ENCODE assay signal across 17 cellular contexts in genomic region chr9:16105576-16105975, GRCh38.
"Had no signal": no experiment of that assay in that cellular context is flagged by ENCODE, and none has a peak within 500 bp of the region (broad histone marks: within the 10 kb centered on the region; RNA-seq: fewer than 3 reads in every experiment).

No MANE protein-coding gene starts in this region.

- H3K4me3 Mint-ChIP-seq: activated CD4-positive, alpha-beta memory T cell treated with anti-CD3 and anti-CD28 coated beads for 36 hours; activated naive CD8-positive, alpha-beta T cell; activated T-cell treated with anti-CD3 and anti-CD28 coated beads, Interleukin-2, amount 50 U/mL, for 4 hours; dendritic cell treated with granulocyte-macrophage colony-stimulating factor and Interleukin-4, amounts not matched to agents 40 ng/mL and 50 ng/mL, for 4 days; stimulated activated naive CD8-positive, alpha-beta T cell treated with anti-CD3 and anti-CD28 coated beads, Interleukin-15, Interleukin-2, amounts not matched to agents 100 ng/mL and 50 ng/mL, for 24 hours; T-helper 2 cell treated with Interferon-gamma antibody and Interleukin-4, amounts not matched to agents 5 μg/mL and 100 μg/mL, for 36 hours had no signal

- FAIRE-seq: pancreas, urothelium cell line had no signal

- H3K9me3 Mint-ChIP-seq: activated CD4-positive, alpha-beta memory T cell treated with anti-CD3 and anti-CD28 coated beads for 36 hours; activated T-cell treated with anti-CD3 and anti-CD28 coated beads, Interleukin-2, amount 50 U/mL, for 4 hours; dendritic cell treated with granulocyte-macrophage colony-stimulating factor and Interleukin-4, amounts not matched to agents 40 ng/mL and 50 ng/mL, for 4 days; stimulated activated naive CD8-positive, alpha-beta T cell treated with anti-CD3 and anti-CD28 coated beads, Interleukin-15, Interleukin-2, amounts not matched to agents 100 ng/mL and 50 ng/mL, for 24 hours; T-helper 2 cell treated with Interferon-gamma antibody and Interleukin-4, amounts not matched to agents 5 μg/mL and 100 μg/mL, for 36 hours had no signal

- H3K9me3 ChIP-seq: gastrocnemius medialis, pancreas, thoracic aorta had no signal

- DNase-seq: activated CD4-positive, alpha-beta memory T cell treated with anti-CD3 and anti-CD28 coated beads for 36 hours; activated effector memory CD4-positive, alpha-beta T cell treated with anti-CD3 and anti-CD28 coated beads, Interleukin-2, amount 50 U/mL, for 16 hours; activated T-cell treated with anti-CD3 and anti-CD28 coated beads, Interleukin-2, amount 50 U/mL, for 4 hours; central memory CD4-positive, alpha-beta T cell; erythroblast; gastrocnemius medialis; kidney glomerular epithelial cell; pancreas; stimulated activated CD4-positive, alpha-beta T cell treated with anti-CD3 and anti-CD28 coated beads, Interleukin-15, amount 100 ng/mL, for 24 hours; stimulated activated CD4-positive, alpha-beta T cell treated with anti-CD3 and anti-CD28 coated beads, Interleukin-4, amount 100 ng/mL, for 24 hours; SW 1271 had no signal

- H3K27ac ChIP-seq: gastrocnemius medialis, pancreas, thoracic aorta had no signal

- H3K27ac Mint-ChIP-seq: activated CD4-positive, alpha-beta memory T cell treated with anti-CD3 and anti-CD28 coated beads for 36 hours; activated naive CD8-positive, alpha-beta T cell; dendritic cell treated with granulocyte-macrophage colony-stimulating factor and Interleukin-4, amounts not matched to agents 40 ng/mL and 50 ng/mL, for 4 days; stimulated activated naive CD8-positive, alpha-beta T cell treated with anti-CD3 and anti-CD28 coated beads, Interleukin-15, Interleukin-2, amounts not matched to agents 100 ng/mL and 50 ng/mL, for 24 hours; T-helper 2 cell treated with Interferon-gamma antibody and Interleukin-4, amounts not matched to agents 5 μg/mL and 100 μg/mL, for 36 hours had no signal

- H3K36me3 ChIP-seq: gastrocnemius medialis, pancreas, thoracic aorta had no signal

- H3K36me3 Mint-ChIP-seq: activated CD4-positive, alpha-beta memory T cell treated with anti-CD3 and anti-CD28 coated beads for 36 hours had no signal

- H3K27me3 Mint-ChIP-seq: activated CD4-positive, alpha-beta memory T cell treated with anti-CD3 and anti-CD28 coated beads for 36 hours; stimulated activated naive CD8-positive, alpha-beta T cell treated with anti-CD3 and anti-CD28 coated beads, Interleukin-15, Interleukin-2, amounts not matched to agents 100 ng/mL and 50 ng/mL, for 24 hours had no signal

- ATAC-seq: activated T-cell treated with anti-CD3 and anti-CD28 coated beads, Interleukin-2, amount 50 U/mL, for 4 hours; gastrocnemius medialis; pancreas had no signal

- H3K4me3 ChIP-seq: gastrocnemius medialis, pancreas, thoracic aorta had no signal

- H3K27me3 ChIP-seq: gastrocnemius medialis, pancreas had no signal
